Comparison of ENCODE assay signal across 8 cellular contexts in genomic region chr17:50274142-50274944, GRCh38. TPM values are rescaled to one million over a fixed set of nuclear protein-coding genes. Genes with fewer than 3 reads are reported as not detected.
DNase-seq lines count a peak whose midpoint lies in the region; ATAC-seq and TF ChIP-seq lines count a peak whose summit lies in the region.

TMEM92 (plus strand) TSS chr17:50274466; CDS start chr17:50274502, 36 bp downstream.

- H3K4me1 ChIP-seq in heart left ventricle, result peaks cover 0 to 24% (median 4%) of the 10 kb centered on the region in 12 donors
- H3K4me1 ChIP-seq in upper lobe of left lung, result peaks cover 16 to 51% (median 23%) of the 10 kb centered on the region in 4 donors

- TF ChIP-seq CTCF in heart left ventricle (IDR thresholded peaks at IDR 0.05) (no peak), kidney epithelial cell (IDR thresholded peaks at IDR 0.05; ENCODE audit: insufficient read depth, low read length, poor library complexity, severe bottlenecking) (no peak), upper lobe of left lung (IDR thresholded peaks at IDR 0.05) (no peak)

- peak in 1 of 5 donors; percentile 19 for DNase-seq in heart left ventricle
- no peak for DNase-seq in Right ventricle myocardium superior
- DNase-seq in activated T-helper 1 cell treated with anti-CD3 and anti-CD28 coated beads, Interleukin-12 subunit alpha, Interleukin-12 subunit beta, Interleukin-2, Interleukin-4 antibody, amounts not matched to agents 30 ng/mL and 10 ng/mL and 1 ng/mL, durations not matched to agents 14 hours and 24 hours and 36 hours (ENCODE audit: low spot score), result no peak
- DNase-seq in kidney epithelial cell (ENCODE audit: low read depth), result no peak
- peak; percentile 89 to 90 for DNase-seq in upper lobe of left lung
- no peak for DNase-seq in NCI-H2227 treated with DMSO at 0.1 percent for 48 hours (lab: John Stamatoyannopoulos, UW)
- no peak for DNase-seq in Ammon's horn (ENCODE audit: low spot score)

- peaks cover 18% of the 10 kb centered on the region for H3K4me1 Mint-ChIP-seq in activated T-helper 1 cell treated with anti-CD3 and anti-CD28 coated beads, Interleukin-12 subunit alpha, Interleukin-12 subunit beta, Interleukin-2, Interleukin-4 antibody, amounts not matched to agents 30 ng/mL and 10 ng/mL and 1 ng/mL, durations not matched to agents 14 hours and 24 hours and 36 hours (ENCODE audit: low read depth)

- no peak for TF ChIP-seq POLR2A in heart left ventricle (IDR thresholded peaks at IDR 0.05)
- TF ChIP-seq POLR2A in upper lobe of left lung (IDR thresholded peaks at IDR 0.05), result peak in 1 of 4 donors; percentile 58

- H3K36me3 ChIP-seq in heart left ventricle (no peaks in the 10 kb centered on the region), kidney epithelial cell (ENCODE audit: control insufficient read depth, insufficient read depth, low read length) (no peaks in the 10 kb centered on the region), upper lobe of left lung (no peaks in the 10 kb centered on the region)

- intact Hi-C loops in heart left ventricle (cut with DNase I), result no loop called here
- intact Hi-C loops in Right ventricle myocardium superior (cut with DNase I), result no loop called here
- intact Hi-C loops in activated T-helper 1 cell treated with anti-CD3 and anti-CD28 coated beads, Interleukin-12 subunit alpha, Interleukin-12 subunit beta, Interleukin-2, Interleukin-4 antibody, amounts not matched to agents 30 ng/mL and 10 ng/mL and 1 ng/mL, durations not matched to agents 14 hours and 24 hours and 36 hours (cut with micrococcal nuclease), result loop anchor here (2.0 kb wide), 1 partner anchor 16 kb away; no protein-coding TSS in a partner anchor

- peak within 1 kb of the TSS; percentile 53 for H3K4me3 Mint-ChIP-seq in activated T-helper 1 cell treated with anti-CD3 and anti-CD28 coated beads, Interleukin-12 subunit alpha, Interleukin-12 subunit beta, Interleukin-2, Interleukin-4 antibody, amounts not matched to agents 30 ng/mL and 10 ng/mL and 1 ng/mL, durations not matched to agents 14 hours and 24 hours and 36 hours

- H3K27me3 Mint-ChIP-seq in activated T-helper 1 cell treated with anti-CD3 and anti-CD28 coated beads, Interleukin-12 subunit alpha, Interleukin-12 subunit beta, Interleukin-2, Interleukin-4 antibody, amounts not matched to agents 30 ng/mL and 10 ng/mL and 1 ng/mL, durations not matched to agents 14 hours and 24 hours and 36 hours (ENCODE audit: insufficient read depth), result peaks cover 14% of the 10 kb centered on the region

- H3K9me3 ChIP-seq in heart left ventricle (no peaks in the 10 kb centered on the region), upper lobe of left lung (no peaks in the 10 kb centered on the region)

- no peak for TF ChIP-seq EP300 in upper lobe of left lung (IDR thresholded peaks at IDR 0.05)

- no peak within 1 kb of the TSS for H3K27ac Mint-ChIP-seq in activated T-helper 1 cell treated with anti-CD3 and anti-CD28 coated beads, Interleukin-12 subunit alpha, Interleukin-12 subunit beta, Interleukin-2, Interleukin-4 antibody, amounts not matched to agents 30 ng/mL and 10 ng/mL and 1 ng/mL, durations not matched to agents 14 hours and 24 hours and 36 hours

- H3K9me3 Mint-ChIP-seq in activated T-helper 1 cell treated with anti-CD3 and anti-CD28 coated beads, Interleukin-12 subunit alpha, Interleukin-12 subunit beta, Interleukin-2, Interleukin-4 antibody, amounts not matched to agents 30 ng/mL and 10 ng/mL and 1 ng/mL, durations not matched to agents 14 hours and 24 hours and 36 hours, result no peaks in the 10 kb centered on the region

- peaks cover 5 to 30% (median 13%) of the 10 kb centered on the region in 9 donors for H3K27me3 ChIP-seq in heart left ventricle
- H3K27me3 ChIP-seq in kidney epithelial cell (ENCODE audit: control insufficient read depth, insufficient read depth, low read length), result no peaks in the 10 kb centered on the region
- H3K27me3 ChIP-seq in upper lobe of left lung, result peaks cover 0 to 3% (median 0%) of the 10 kb centered on the region in 4 donors

- H3K4me3 ChIP-seq in heart left ventricle (peak within 1 kb of the TSS; percentile 26 to 67 (median 59)), kidney epithelial cell (ENCODE audit: low read depth, low read length) (peak within 1 kb of the TSS; percentile 48), upper lobe of left lung (peak within 1 kb of the TSS in 3 of 4 donors; percentile 49 to 64 (median 60))

- H3K36me3 Mint-ChIP-seq in activated T-helper 1 cell treated with anti-CD3 and anti-CD28 coated beads, Interleukin-12 subunit alpha, Interleukin-12 subunit beta, Interleukin-2, Interleukin-4 antibody, amounts not matched to agents 30 ng/mL and 10 ng/mL and 1 ng/mL, durations not matched to agents 14 hours and 24 hours and 36 hours (ENCODE audit: low read depth), result no peaks in the 10 kb centered on the region

- ATAC-seq in heart left ventricle (no peak), Right ventricle myocardium superior (ENCODE audit: poor library complexity) (no peak), upper lobe of left lung (ENCODE audit: low FRiP score in 2 of 2) (peak in 1 of 2 donors; percentile 57), GM19023 (IDR thresholded peaks at IDR 0.05; ENCODE audit: unreplicated experiment) (no peak)

- H3K27ac ChIP-seq in heart left ventricle (peak within 1 kb of the TSS in 4 of 12 donors; percentile 16 to 84 (median 56)), upper lobe of left lung (peak within 1 kb of the TSS; percentile 31 to 91 (median 66))

- WGBS in heart left ventricle, 4 donors, result 32 to 46% (median 35%) methylated on average over 20 to 24 of the region's 24 CpGs
- 22 to 26% methylated on average over 17 to 23 of the region's 24 CpGs for WGBS in upper lobe of left lung, 2 donors

RNA-seq across cellular contexts. Expression of gene TMEM92, which starts in this region (rescaled TPM):
- total RNA-seq in heart left ventricle (not detected), Right ventricle myocardium superior (not detected), kidney epithelial cell (1.5 and 1.7 TPM in 2 replicates), upper lobe of left lung (10 to 100 TPM in 1 of 6 donors, 1 to 10 TPM in 5; 1.3 to 15.7 (median 3.8) TPM)
- polyA plus RNA-seq in heart left ventricle, result under 1 TPM in 1 of 2 donors, not detected in 1; 0.11 TPM
- 0.21 and 0.47 TPM in 2 replicates for total RNA-seq in activated T-helper 1 cell treated with anti-CD3 and anti-CD28 coated beads, Interleukin-12 subunit alpha, Interleukin-12 subunit beta, Interleukin-2, Interleukin-4 antibody, amounts not matched to agents 30 ng/mL and 10 ng/mL and 1 ng/mL, durations not matched to agents 14 hours and 24 hours and 36 hours

Comparison
In these comparisons a context has a peak if more than half of its experiments do, and no peak if none do; other contexts are left out.
1. DNase-seq: peak in upper lobe of left lung (2 of 2); none in Right ventricle myocardium superior (single experiment), activated T-helper 1 cell treated with anti-CD3 and anti-CD28 coated beads, Interleukin-12 subunit alpha, Interleukin-12 subunit beta, Interleukin-2, Interleukin-4 antibody, amounts not matched to agents 30 ng/mL and 10 ng/mL and 1 ng/mL, durations not matched to agents 14 hours and 24 hours and 36 hours (single experiment), kidney epithelial cell (single experiment), NCI-H2227 treated with DMSO at 0.1 percent for 48 hours (single experiment) and Ammon's horn (single experiment).
2. Peak in every context shown above with its lines, with median percentiles within 50 percentile points of each other: H3K4me3 ChIP-seq.